17 cellular contexts compared by ENCODE assay signal in the genomic region with DNA sequence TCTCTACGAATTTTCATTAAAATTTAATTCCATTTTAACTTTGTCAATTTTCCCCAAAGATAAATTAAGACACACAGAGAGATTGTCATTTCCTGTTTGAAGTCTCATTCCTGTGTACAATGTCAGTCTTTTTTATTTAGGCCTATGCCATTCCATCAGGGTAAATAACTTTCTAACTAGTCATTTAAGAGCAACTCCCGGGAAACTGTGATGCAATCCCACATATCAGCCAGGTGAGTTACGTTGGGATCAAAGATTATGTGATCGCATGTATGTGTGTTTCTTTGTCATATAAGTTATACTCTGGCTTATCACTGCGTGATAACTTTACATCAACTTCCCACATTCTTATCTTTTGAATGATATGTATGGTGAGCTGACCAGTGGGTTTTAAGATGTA.
DNase-seq lines count a peak whose midpoint lies in the region; ATAC-seq, FAIRE-seq and TF ChIP-seq lines count a peak whose summit lies in the region.
"Had no signal": no experiment of that assay in that cellular context is flagged by ENCODE, and none has a peak within 500 bp of the region (broad histone marks: within the 10 kb centered on the region; RNA-seq: fewer than 3 reads in every experiment).

No MANE protein-coding gene starts in this region.

- H3K27ac ChIP-seq in trophoblast cell (ENCODE audit: low read depth, low read length) (no peak overlapping the region), body of pancreas (no peak overlapping the region)
- H3K27ac ChIP-seq: testis had no signal

- no peaks in the 10 kb centered on the region for H3K4me1 ChIP-seq in trophoblast cell (ENCODE audit: control insufficient read depth in 1 of 2, insufficient read depth in 2 of 2, low read length in 2 of 2)
- no peaks in the 10 kb centered on the region for H3K4me1 ChIP-seq in body of pancreas
- H3K4me1 ChIP-seq: testis had no signal

- H4K8ac ChIP-seq in trophoblast cell (ENCODE audit: low read depth, low read length), result no peak overlapping the region

- 100% methylated on average over 1 of the region's 5 CpGs for WGBS in trophoblast cell (ENCODE audit: extremely low coverage, insufficient coverage, insufficient read length)
- 44% methylated on average over 5 of the region's 5 CpGs for WGBS in body of pancreas, 2 donors

- H2BK120ac ChIP-seq in trophoblast cell (ENCODE audit: insufficient read depth, low read length, poor library complexity), result no peak overlapping the region

- no peak overlapping the region for H4K12ac ChIP-seq in trophoblast cell (ENCODE audit: low read depth, low read length)

- H4K91ac ChIP-seq in trophoblast cell (ENCODE audit: low read depth, low read length), result no peak overlapping the region

- H3K79me1 ChIP-seq in trophoblast cell (ENCODE audit: low read length), result no peaks in the 10 kb centered on the region

- no peak overlapping the region for H2AFZ ChIP-seq in trophoblast cell (ENCODE audit: insufficient read depth, low read length, poor library complexity)

- TF ChIP-seq POLR2A in GM12892 (IDR thresholded peaks at IDR 0.05; ENCODE audit: low read depth, low read length) (no peak), body of pancreas (IDR thresholded peaks at IDR 0.05) (no peak)

- no peak overlapping the region for H2AK5ac ChIP-seq in trophoblast cell (ENCODE audit: low read length)

- FAIRE-seq in GM12892 (lab: Jason Lieb, UNC), result peak; percentile 51

- intact Hi-C loops in body of pancreas (cut with DNase I), result no loop called here

- no peak overlapping the region for H2BK5ac ChIP-seq in trophoblast cell (ENCODE audit: low read depth, low read length, poor library complexity)

- no peak overlapping the region for H3K23ac ChIP-seq in trophoblast cell (ENCODE audit: low read length)

- no peak for ATAC-seq in body of pancreas
- ATAC-seq: esophagus mucosa had no signal

- H3K4me3 ChIP-seq in trophoblast cell (ENCODE audit: low read depth, low read length) (no peak overlapping the region), body of pancreas (no peak overlapping the region)
- H3K4me3 ChIP-seq: testis had no signal

- H3K27me3 ChIP-seq in trophoblast cell (ENCODE audit: insufficient read depth, low read length), result no peaks in the 10 kb centered on the region
- H3K27me3 ChIP-seq in body of pancreas, result no peaks in the 10 kb centered on the region
- H3K27me3 ChIP-seq: BE2C, testis had no signal

- no peak overlapping the region for H3K4me2 ChIP-seq in trophoblast cell (ENCODE audit: low read length)

- no peak overlapping the region for H3K4ac ChIP-seq in trophoblast cell (ENCODE audit: low read depth, low read length)

- no peak overlapping the region for H3K9ac ChIP-seq in trophoblast cell (ENCODE audit: low read length)

- no peak overlapping the region for H2BK12ac ChIP-seq in trophoblast cell (ENCODE audit: low read length)

- H3K18ac ChIP-seq in trophoblast cell (ENCODE audit: low read length), result no peak overlapping the region

- DNase-seq in GM12892 (ENCODE audit: insufficient read length) (no peak), NCI-H226 (peak; percentile 84), dermis blood vessel endothelial cell (peak; percentile 58), trophoblast cell (peak; percentile 89 to 93), NCI-H2171 treated with DMSO at 0.1 percent for 48 hours (lab: John Stamatoyannopoulos, UW) (no peak), body of pancreas (no peak), AML-193 (lab: John Stamatoyannopoulos, UW) (no peak), NCI-H526 (lab: John Stamatoyannopoulos, UW) (no peak)
- DNase-seq: activated CD8-positive, alpha-beta memory T cell treated with anti-CD3 and anti-CD28 coated beads, Interleukin-2, amount 50 U/mL, for 4 hours; BE2C; DMS153; mesenchymal stem cell; NCI-H1092 treated with DMSO at 0.1 percent for 48 hours; NCI-H2227 treated with DMSO at 0.1 percent for 48 hours; T-helper 1 cell; testis had no signal

- H3K36me3 ChIP-seq in trophoblast cell (ENCODE audit: control insufficient read depth in 1 of 2, insufficient read depth in 2 of 2, low read length in 2 of 2) (no peaks in the 10 kb centered on the region), body of pancreas (replicated peaks in 1 of 2; ENCODE audit: insufficient read depth in 1 of 2, low read depth in 2 of 2) (no peaks in the 10 kb centered on the region)
- H3K36me3 ChIP-seq: BE2C had no signal

- no peaks in the 10 kb centered on the region for H3K9me3 ChIP-seq in trophoblast cell (ENCODE audit: insufficient read depth, low read depth, low read length)
- no peaks in the 10 kb centered on the region for H3K9me3 ChIP-seq in body of pancreas
- H3K9me3 ChIP-seq: BE2C, testis had no signal

- no peaks in the 10 kb centered on the region for H3K79me2 ChIP-seq in trophoblast cell (ENCODE audit: control insufficient read depth, insufficient read depth, low read length, poor library complexity)

- no peak for TF ChIP-seq CTCF in body of pancreas (IDR thresholded peaks at IDR 0.05)

- no peak overlapping the region for H3K14ac ChIP-seq in trophoblast cell (ENCODE audit: low read length)

Comparison
In these comparisons a context has a peak if more than half of its experiments do, and no peak if none do; other contexts are left out.
1. DNase-seq: peak in NCI-H226 (single experiment), dermis blood vessel endothelial cell (single experiment) and trophoblast cell (2 of 2); none in GM12892 (single experiment), NCI-H2171 treated with DMSO at 0.1 percent for 48 hours (single experiment), body of pancreas (0 of 4), AML-193 (0 of 2) and NCI-H526 (0 of 2).